15 cellular contexts compared by ENCODE assay signal in the genomic region with DNA sequence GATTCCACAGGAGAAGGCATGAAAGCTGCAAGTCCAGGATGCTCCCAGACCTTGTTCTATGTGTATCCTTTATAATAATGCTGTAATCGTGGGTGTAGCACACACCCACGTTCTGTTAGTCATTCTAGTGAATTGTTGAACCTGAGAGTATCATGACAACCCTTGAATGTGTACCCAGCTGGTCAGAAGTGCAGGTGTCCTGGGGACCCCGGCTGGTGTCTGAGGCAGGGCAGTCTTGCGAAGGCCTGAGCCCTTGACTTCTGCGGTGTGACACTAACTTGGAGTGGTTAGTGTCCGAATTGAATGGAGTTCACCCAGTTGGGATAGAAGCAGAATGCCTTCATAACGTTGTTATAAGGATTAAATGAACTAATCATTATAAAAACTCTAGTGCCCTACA.
DNase-seq lines count a peak whose midpoint lies in the region; ATAC-seq, FAIRE-seq and TF ChIP-seq lines count a peak whose summit lies in the region.
"Had no signal": no experiment of that assay in that cellular context is flagged by ENCODE, and none has a peak within 500 bp of the region (broad histone marks: within the 10 kb centered on the region; RNA-seq: fewer than 3 reads in every experiment).

No MANE protein-coding gene starts in this region.

- H3K27ac ChIP-seq in coronary artery, result no peak overlapping the region
- no peak overlapping the region for H3K27ac ChIP-seq in spleen
- H3K27ac ChIP-seq: A549, C4-2B had no signal

- WGBS in spleen, 5 donors, result 89 to 94% (median 91%) methylated on average over 7 of the region's 7 CpGs

- H3K4me1 ChIP-seq in spleen, result peaks cover 0 to 1% (median 0%) of the 10 kb centered on the region in 6 donors
- H3K4me1 ChIP-seq: A549 had no signal

- FAIRE-seq in HTR-8/SVneo (lab: Jason Lieb, UNC), result peak; percentile 36
- FAIRE-seq: A549, GM12878, GM18507 had no signal

- TF ChIP-seq CTCF in coronary artery (IDR thresholded peaks at IDR 0.05) (no peak), spleen (IDR thresholded peaks at IDR 0.05 in 8 of 11, conservative IDR thresholded peaks at IDR 0.05 in 3 of 11) (no peak)

- DNase-seq in HTR-8/SVneo (ENCODE audit: insufficient read length, low spot score) (no peak), SHP77 (lab: John Stamatoyannopoulos, UW) (peak; percentile 35 to 36), coronary artery (ENCODE audit: low spot score) (peak; percentile 59), spleen (peak; percentile 38), NCI-H774 (lab: John Stamatoyannopoulos, UW) (no peak), NCI-H1694 treated with DMSO at 0.1 percent for 48 hours (lab: John Stamatoyannopoulos, UW) (no peak)
- DNase-seq: BE2C, DMS79 had no signal

- TF ChIP-seq POLR2A in spleen (IDR thresholded peaks at IDR 0.05), result no peak

- ATAC-seq in HG03135 (IDR thresholded peaks at IDR 0.05; ENCODE audit: unreplicated experiment), result no peak
- ATAC-seq in HG02884 (IDR thresholded peaks at IDR 0.05; ENCODE audit: unreplicated experiment), result no peak
- ATAC-seq: A549, GM12878, GM23338 had no signal

- intact Hi-C loops in spleen (cut with DNase I; ENCODE audit: low total_unique reads), result no loop called here

- H3K36me3 ChIP-seq in spleen, result no peaks in the 10 kb centered on the region
- H3K36me3 ChIP-seq: BE2C had no signal

- no peak overlapping the region for H3K4me3 ChIP-seq in coronary artery
- no peak overlapping the region for H3K4me3 ChIP-seq in spleen
- H3K4me3 ChIP-seq: A549, GM12878, GM23338 had no signal

- peaks cover 0 to 29% (median under 1%) of the 10 kb centered on the region in 7 donors for H3K27me3 ChIP-seq in spleen (replicated peaks in 1 of 7)
- H3K27me3 ChIP-seq: BE2C had no signal

- peaks cover 0 to 6% (median 0%) of the 10 kb centered on the region in 8 donors for H3K9me3 ChIP-seq in spleen
- H3K9me3 ChIP-seq: BE2C had no signal

Comparison
In these comparisons a context has a peak if more than half of its experiments do, and no peak if none do; other contexts are left out.
1. DNase-seq: peak in SHP77 (2 of 2), coronary artery (single experiment) and spleen (single experiment); none in HTR-8/SVneo (single experiment), NCI-H774 (single experiment) and NCI-H1694 treated with DMSO at 0.1 percent for 48 hours (single experiment).